ENCODE assay signal across 8 cellular contexts in the genomic region with DNA sequence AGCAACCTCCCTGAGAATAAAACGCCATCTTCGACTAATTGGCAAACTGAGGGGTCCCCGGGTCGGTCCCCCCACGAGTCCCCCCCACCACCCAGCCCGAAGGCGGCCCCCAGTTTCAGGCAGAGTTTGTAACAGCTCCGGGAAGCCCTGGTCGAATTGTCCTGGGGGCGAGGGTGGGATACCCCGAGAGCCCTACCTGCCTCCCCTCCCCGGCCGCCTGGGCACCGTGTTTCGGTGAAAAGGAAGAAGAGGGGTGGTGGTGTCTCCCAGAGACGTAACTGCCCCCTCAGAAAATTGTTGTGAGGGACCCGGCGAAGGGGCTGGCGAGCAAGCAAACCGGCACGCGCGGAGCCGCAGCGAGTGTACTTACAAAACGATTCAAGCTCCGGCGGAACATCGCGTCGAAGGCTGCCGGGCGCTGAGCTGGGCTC. TPM values are rescaled to one million over a fixed set of nuclear protein-coding genes. Genes with fewer than 3 reads are reported as not detected.
A peak's percentile ranks its signal among the peaks of the same experiment; 100 is the strongest.
DNase-seq lines count a peak whose midpoint lies in the region; ATAC-seq and TF ChIP-seq lines count a peak whose summit lies in the region.

No MANE protein-coding gene starts in this region.

- H3K4me1 ChIP-seq in mononuclear cell (ENCODE audit: insufficient read depth, low read length): peaks cover 16% of the 10 kb centered on the region

- no peak for DNase-seq in stimulated activated naive CD8-positive, alpha-beta T cell treated with anti-CD3 and anti-CD28 coated beads, Interleukin-15, Interleukin-2, amounts not matched to agents 100 U/mL and 50 U/mL, for 24 hours
- no peak for DNase-seq in MCF 10A (ENCODE audit: unreplicated experiment)
- no peak for DNase-seq in NK-92 (lab: John Stamatoyannopoulos, UW; ENCODE audit: unreplicated experiment)
- no peak for DNase-seq in omental fat pad (ENCODE audit: low spot score)

- H3K9me3 ChIP-seq in mononuclear cell (ENCODE audit: low read depth, low read length): no peaks in the 10 kb centered on the region

- H3K27me3 ChIP-seq in mononuclear cell (ENCODE audit: insufficient read depth, low read length): no peaks in the 10 kb centered on the region

- no TSS peak for BruUV-seq in MCF 10A (replicated peaks; lab: Mats Ljungman, UMichigan)

- peak overlapping the region; percentile 60 for H3K4me3 ChIP-seq in mononuclear cell (ENCODE audit: low read length)

- H3K4me1 Mint-ChIP-seq in stimulated activated naive CD8-positive, alpha-beta T cell treated with anti-CD3 and anti-CD28 coated beads, Interleukin-15, Interleukin-2, amounts not matched to agents 100 ng/mL and 50 ng/mL, for 24 hours (ENCODE audit: low read depth): peaks cover 22% of the 10 kb centered on the region
- peaks cover 4% of the 10 kb centered on the region for H3K4me1 Mint-ChIP-seq in MCF 10A (ENCODE audit: insufficient read depth, unreplicated experiment)

- TF ChIP-seq CTCF in MCF 10A (IDR thresholded peaks at IDR 0.05; ENCODE audit: unreplicated experiment) (no peak), omental fat pad (IDR thresholded peaks at IDR 0.05) (no peak)

- ATAC-seq in stimulated activated naive CD8-positive, alpha-beta T cell treated with anti-CD3 and anti-CD28 coated beads, Interleukin-15, Interleukin-2, amounts not matched to agents 100 U/mL and 50 U/mL, for 24 hours: no peak
- ATAC-seq in HG02852 (IDR thresholded peaks at IDR 0.05; ENCODE audit: unreplicated experiment) (no peak), HG02884 (IDR thresholded peaks at IDR 0.05; ENCODE audit: unreplicated experiment) (no peak), omental fat pad (ENCODE audit: low FRiP score) (no peak)

- CTCF ChIA-PET in MCF 10A (lab: Yijun Ruan, JAX): interaction anchor here (1.0 kb wide), 1 partner anchor 69 kb away, joined by 3 read pairs; no protein-coding TSS in a partner anchor

- H3K27me3 Mint-ChIP-seq in stimulated activated naive CD8-positive, alpha-beta T cell treated with anti-CD3 and anti-CD28 coated beads, Interleukin-15, Interleukin-2, amounts not matched to agents 100 ng/mL and 50 ng/mL, for 24 hours: no peaks in the 10 kb centered on the region
- no peaks in the 10 kb centered on the region for H3K27me3 Mint-ChIP-seq in MCF 10A (ENCODE audit: insufficient read depth, unreplicated experiment)

- H3K27ac Mint-ChIP-seq in stimulated activated naive CD8-positive, alpha-beta T cell treated with anti-CD3 and anti-CD28 coated beads, Interleukin-15, Interleukin-2, amounts not matched to agents 100 ng/mL and 50 ng/mL, for 24 hours: peak overlapping the region; percentile 26
- H3K27ac Mint-ChIP-seq in MCF 10A (ENCODE audit: low read depth, unreplicated experiment): peak overlapping the region; percentile 23

- POLR2A ChIA-PET in MCF 10A (lab: Yijun Ruan, JAX): interaction anchor here (0.9 to 3.2 kb wide), 4 partner anchors 9 to 108 kb away, joined by 3 to 12 read pairs (median 5); no protein-coding TSS in a partner anchor

- no peaks in the 10 kb centered on the region for H3K9me3 Mint-ChIP-seq in stimulated activated naive CD8-positive, alpha-beta T cell treated with anti-CD3 and anti-CD28 coated beads, Interleukin-15, Interleukin-2, amounts not matched to agents 100 ng/mL and 50 ng/mL, for 24 hours
- no peaks in the 10 kb centered on the region for H3K9me3 Mint-ChIP-seq in MCF 10A (ENCODE audit: unreplicated experiment)

- peaks cover 4% of the 10 kb centered on the region for H3K36me3 Mint-ChIP-seq in stimulated activated naive CD8-positive, alpha-beta T cell treated with anti-CD3 and anti-CD28 coated beads, Interleukin-15, Interleukin-2, amounts not matched to agents 100 ng/mL and 50 ng/mL, for 24 hours (ENCODE audit: low read depth)
- H3K36me3 Mint-ChIP-seq in MCF 10A (ENCODE audit: insufficient read depth, unreplicated experiment): no peaks in the 10 kb centered on the region

- intact Hi-C loops in MCF 10A (cut with micrococcal nuclease): loop anchor here (2.0 kb wide), 1 partner anchor 101 kb away; no protein-coding TSS in a partner anchor

- H3K4me3 Mint-ChIP-seq in stimulated activated naive CD8-positive, alpha-beta T cell treated with anti-CD3 and anti-CD28 coated beads, Interleukin-15, Interleukin-2, amounts not matched to agents 100 ng/mL and 50 ng/mL, for 24 hours: peak overlapping the region; percentile 79
- peak overlapping the region; percentile 76 for H3K4me3 Mint-ChIP-seq in MCF 10A (ENCODE audit: unreplicated experiment)

RNA-seq across cellular contexts. Expression of a gene that starts 1.2 kb away (rescaled TPM):
- total RNA-seq in MCF 10A (2022) (19.0 and 19.5 TPM in 2 replicates), mononuclear cell (20.1 TPM), omental fat pad (10 to 100 TPM; 23.5 to 41.8 (median 32.5) TPM)

RNA-seq across cellular contexts. Expression of a gene that starts 33.7 kb away (rescaled TPM):
- not detected in 2 replicates for total RNA-seq in MCF 10A (2022)
- total RNA-seq in mononuclear cell: not detected
- not detected for total RNA-seq in omental fat pad
